In the genomic region with DNA sequence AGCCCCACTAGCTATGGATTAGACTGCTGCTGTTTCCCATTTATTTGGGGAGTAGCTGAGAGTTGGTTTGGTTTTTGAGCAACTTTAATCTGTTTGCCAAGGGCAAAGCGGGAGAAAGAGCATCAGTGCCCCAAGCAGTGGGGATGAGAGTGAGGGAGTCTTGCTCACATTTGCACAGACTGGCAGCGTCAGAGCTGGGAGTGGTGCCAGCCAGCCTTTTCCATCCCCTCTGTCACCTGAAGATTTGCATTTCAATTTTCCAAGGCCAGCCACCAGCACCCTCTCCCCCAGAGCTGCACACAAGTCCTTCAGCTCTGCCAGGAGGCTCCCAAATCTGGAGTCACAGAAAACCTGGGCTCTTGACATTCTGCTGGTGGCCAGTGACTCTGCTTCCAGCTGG, we compare ENCODE assay signal across 1 cellular context.
TF ChIP-seq lines count a peak whose summit lies in the region.

No MANE protein-coding gene starts in this region.

TF ChIP-seq in HepG2, 621 proteins besides CTCF, POLR2A, EP300 and RAD21 (continued from another document):
- TF ChIP-seq ZNF597 (CRISPR knock-in tag; IDR thresholded peaks at IDR 0.05), result no peak
- TF ChIP-seq ZSCAN5A (CRISPR knock-in tag; IDR thresholded peaks at IDR 0.05; ENCODE audit: borderline replicate concordance), result no peak
- no peak for TF ChIP-seq ZNF644 (CRISPR knock-in tag; IDR thresholded peaks at IDR 0.05; ENCODE audit: low read depth)
- TF ChIP-seq GABPA (IDR thresholded peaks at IDR 0.05; ENCODE audit: low read depth, low read length), result no peak
- TF ChIP-seq GABPA (CRISPR knock-in tag; IDR thresholded peaks at IDR 0.05; ENCODE audit: low read depth), result no peak
- no peak for TF ChIP-seq TMF1 (CRISPR knock-in tag; IDR thresholded peaks at IDR 0.05; ENCODE audit: low read depth)
- no peak for TF ChIP-seq MTF2 (CRISPR knock-in tag; IDR thresholded peaks at IDR 0.05; ENCODE audit: borderline replicate concordance)
- no peak for TF ChIP-seq KMT2B (CRISPR knock-in tag; IDR thresholded peaks at IDR 0.05)
- no peak for TF ChIP-seq RARG (CRISPR knock-in tag; IDR thresholded peaks at IDR 0.05; ENCODE audit: low read depth)
- TF ChIP-seq TCF12 (IDR thresholded peaks at IDR 0.05), result no peak
- TF ChIP-seq TCF12 (CRISPR knock-in tag; IDR thresholded peaks at IDR 0.05), result no peak
- no peak for TF ChIP-seq ARID4A (CRISPR knock-in tag; IDR thresholded peaks at IDR 0.05; ENCODE audit: borderline replicate concordance)
- no peak for TF ChIP-seq ZBTB2 (CRISPR knock-in tag; IDR thresholded peaks at IDR 0.05; ENCODE audit: low read depth)
- no peak for TF ChIP-seq ZNF468 (CRISPR knock-in tag; IDR thresholded peaks at IDR 0.05)
